ENCODE assay signal across 8 cellular contexts in genomic region chr10:96395931-96396877, GRCh38. TPM values are rescaled to one million over a fixed set of nuclear protein-coding genes. Genes with fewer than 3 reads are reported as not detected.
A peak's percentile ranks its signal among the peaks of the same experiment; 100 is the strongest.
DNase-seq lines count a peak whose midpoint lies in the region; ATAC-seq and TF ChIP-seq lines count a peak whose summit lies in the region.

No MANE protein-coding gene starts in this region.

- H3K9me3 ChIP-seq in BE2C, result no peaks in the 10 kb centered on the region

- no peak overlapping the region for H3K18ac ChIP-seq in mesendoderm (ENCODE audit: low read length)

- peak; percentile 66 for DNase-seq in BE2C
- peak; percentile 75 for DNase-seq in GM19240 (ENCODE audit: insufficient read length, low spot score)
- peak; percentile 45 for DNase-seq in NCI-H460 (ENCODE audit: extremely low read depth, low read depth)
- peak; percentile 79 for DNase-seq in activated CD8-positive, alpha-beta T cell treated with anti-CD3 and anti-CD28 coated beads for 36 hours
- peak; percentile 33 to 35 (median 34) for DNase-seq in effector memory CD8-positive, alpha-beta T cell
- peak; percentile 76 for DNase-seq in mesendoderm
- peak; percentile 17 to 30 for DNase-seq in stimulated activated CD8-positive, alpha-beta memory T cell treated with anti-CD3 and anti-CD28 coated beads, Interleukin-2, amount 100 ng/mL, for 48 hours (ENCODE audit: low read depth in 2 of 2)

- POLR2A ChIA-PET in activated CD8-positive, alpha-beta T cell treated with anti-CD3 and anti-CD28 coated beads for 36 hours (lab: Charles Lee), result no interaction called here

- H3K4me1 ChIP-seq in BE2C, result no peaks in the 10 kb centered on the region
- H3K4me1 ChIP-seq in mesendoderm (ENCODE audit: control insufficient read depth, low read depth, low read length), result no peaks in the 10 kb centered on the region

- no peak overlapping the region for H3K4me3 ChIP-seq in BE2C (ENCODE audit: low read depth, low read length)
- no peak overlapping the region for H3K4me3 ChIP-seq in mesendoderm (ENCODE audit: low read length)

- no peak overlapping the region for H2BK120ac ChIP-seq in mesendoderm (ENCODE audit: low read depth, low read length)

- H3K27me3 Mint-ChIP-seq in activated CD8-positive, alpha-beta T cell treated with anti-CD3 and anti-CD28 coated beads for 36 hours, result peaks cover 16% of the 10 kb centered on the region
- H3K27me3 Mint-ChIP-seq in effector memory CD8-positive, alpha-beta T cell, result peaks cover 35 to 59% of the 10 kb centered on the region in 2 donors

- peak; percentile 94 for ATAC-seq in activated CD8-positive, alpha-beta T cell treated with anti-CD3 and anti-CD28 coated beads for 36 hours
- peak; percentile 73 for ATAC-seq in effector memory CD8-positive, alpha-beta T cell (replicated peaks)
- ATAC-seq in GM19397 (IDR thresholded peaks at IDR 0.05; ENCODE audit: unreplicated experiment), result no peak

- no peak overlapping the region for H3K4me3 Mint-ChIP-seq in activated CD8-positive, alpha-beta T cell treated with anti-CD3 and anti-CD28 coated beads for 36 hours
- H3K4me3 Mint-ChIP-seq in effector memory CD8-positive, alpha-beta T cell, result no peak overlapping the region

- CTCF ChIA-PET in activated CD8-positive, alpha-beta T cell treated with anti-CD3 and anti-CD28 coated beads for 36 hours (lab: Charles Lee), result interaction anchor here (0.6 to 5.2 kb wide), 21 partner anchors 13 to 629 kb away, joined by 3 to 33 read pairs (median 4); partner anchors contain the start of gene TLL2

- peak; percentile 81 for TF ChIP-seq CTCF in BE2C (IDR thresholded peaks at IDR 0.05; ENCODE audit: low read depth, low read length)
- peak; percentile 89 for TF ChIP-seq CTCF in activated CD8-positive, alpha-beta T cell treated with anti-CD3 and anti-CD28 coated beads for 36 hours (IDR thresholded peaks at IDR 0.05)

- H2AK5ac ChIP-seq in mesendoderm (ENCODE audit: low read length), result no peak overlapping the region

- H3K56ac ChIP-seq in mesendoderm (ENCODE audit: low read length), result peak overlapping the region; percentile 45

- no peak overlapping the region for H4K5ac ChIP-seq in mesendoderm (ENCODE audit: low read length)

- no peaks in the 10 kb centered on the region for H3K4me1 Mint-ChIP-seq in activated CD8-positive, alpha-beta T cell treated with anti-CD3 and anti-CD28 coated beads for 36 hours (ENCODE audit: low read depth)
- H3K4me1 Mint-ChIP-seq in effector memory CD8-positive, alpha-beta T cell (ENCODE audit: low read depth in 2 of 2), result peaks cover 0 to 5% of the 10 kb centered on the region in 2 donors

- H3K4ac ChIP-seq in mesendoderm (ENCODE audit: low read depth, low read length), result no peak overlapping the region

- no peaks in the 10 kb centered on the region for H3K79me2 ChIP-seq in mesendoderm (ENCODE audit: control insufficient read depth, insufficient read depth, low read length)

- no peak overlapping the region for H3K27ac Mint-ChIP-seq in activated CD8-positive, alpha-beta T cell treated with anti-CD3 and anti-CD28 coated beads for 36 hours
- H3K27ac Mint-ChIP-seq in effector memory CD8-positive, alpha-beta T cell, result peak overlapping the region in 1 of 2 donors; percentile 52

- H3K9ac ChIP-seq in mesendoderm (ENCODE audit: low read length), result peak overlapping the region; percentile 41

- intact Hi-C loops in activated CD8-positive, alpha-beta T cell treated with anti-CD3 and anti-CD28 coated beads for 36 hours (cut with micrococcal nuclease), result loop anchor here (5.0 kb wide), 1 partner anchor 116 kb away; the partner anchor contains the start of gene TLL2

- WGBS in mesendoderm (ENCODE audit: extremely low coverage, insufficient coverage, low lambda C conversion rate), result no CpG with 5 or more reads among the region's 24 CpGs

- no peaks in the 10 kb centered on the region for H3K79me1 ChIP-seq in mesendoderm (ENCODE audit: low read length)

- H3K36me3 Mint-ChIP-seq in activated CD8-positive, alpha-beta T cell treated with anti-CD3 and anti-CD28 coated beads for 36 hours (ENCODE audit: low read depth), result no peaks in the 10 kb centered on the region
- no peaks in the 10 kb centered on the region for H3K36me3 Mint-ChIP-seq in effector memory CD8-positive, alpha-beta T cell (ENCODE audit: insufficient read depth)

- H3K27ac ChIP-seq in mesendoderm (ENCODE audit: low read depth, low read length), result no peak overlapping the region

- no peak overlapping the region for H2BK15ac ChIP-seq in mesendoderm (replicated peaks; ENCODE audit: low read depth)

- no peaks in the 10 kb centered on the region for H3K9me3 Mint-ChIP-seq in activated CD8-positive, alpha-beta T cell treated with anti-CD3 and anti-CD28 coated beads for 36 hours
- no peaks in the 10 kb centered on the region for H3K9me3 Mint-ChIP-seq in effector memory CD8-positive, alpha-beta T cell

- H3K27me3 ChIP-seq in BE2C (peaks cover 5% of the 10 kb centered on the region), mesendoderm (ENCODE audit: insufficient read depth, low read length, poor library complexity) (no peaks in the 10 kb centered on the region)

- H3K23ac ChIP-seq in mesendoderm (ENCODE audit: low read length), result no peak overlapping the region

- no peak overlapping the region for H2BK5ac ChIP-seq in mesendoderm (ENCODE audit: low read length)

- H3K36me3 ChIP-seq in BE2C (no peaks in the 10 kb centered on the region), mesendoderm (ENCODE audit: control insufficient read depth, insufficient read depth, low read length) (no peaks in the 10 kb centered on the region)

- no peak overlapping the region for H4K8ac ChIP-seq in mesendoderm (ENCODE audit: low read depth, low read length)

- peak overlapping the region; percentile 38 for H3K4me2 ChIP-seq in mesendoderm (ENCODE audit: low read length)

RNA-seq across cellular contexts. Expression of gene OPALIN, which starts 37.4 kb away (rescaled TPM):
- not detected for polyA plus RNA-seq in BE2C (2012; ENCODE audit: insufficient read depth, insufficient read length, low read depth)
- total RNA-seq in NCI-H460 (2014; rRNA removed; shearing (Covaris generic)), result not detected in 2 replicates
- polyA plus RNA-seq in NCI-H460 (2014; cell fraction: nucleus; rRNA removed), result not detected in 2 replicates
- not detected for total RNA-seq in activated CD8-positive, alpha-beta T cell treated with anti-CD3 and anti-CD28 coated beads for 36 hours
- polyA plus RNA-seq in mesendoderm (2013, experiment 1 of 2), result not detected
- 0.03 TPM for polyA plus RNA-seq in mesendoderm (2013, experiment 2 of 2)

Comparison
In these comparisons a context has a peak if more than half of its experiments do, and no peak if none do; other contexts are left out.
1. DNase-seq: peak in every context shown above with its lines; median percentile 79 in activated CD8-positive, alpha-beta T cell treated with anti-CD3 and anti-CD28 coated beads for 36 hours; 76 in mesendoderm; 75 in GM19240; 66 in BE2C; 45 in NCI-H460; 34 in effector memory CD8-positive, alpha-beta T cell; 24 in stimulated activated CD8-positive, alpha-beta memory T cell treated with anti-CD3 and anti-CD28 coated beads, Interleukin-2, amount 100 ng/mL, for 48 hours.